Comparison of ENCODE assay signal across 33 cellular contexts in the genomic region with DNA sequence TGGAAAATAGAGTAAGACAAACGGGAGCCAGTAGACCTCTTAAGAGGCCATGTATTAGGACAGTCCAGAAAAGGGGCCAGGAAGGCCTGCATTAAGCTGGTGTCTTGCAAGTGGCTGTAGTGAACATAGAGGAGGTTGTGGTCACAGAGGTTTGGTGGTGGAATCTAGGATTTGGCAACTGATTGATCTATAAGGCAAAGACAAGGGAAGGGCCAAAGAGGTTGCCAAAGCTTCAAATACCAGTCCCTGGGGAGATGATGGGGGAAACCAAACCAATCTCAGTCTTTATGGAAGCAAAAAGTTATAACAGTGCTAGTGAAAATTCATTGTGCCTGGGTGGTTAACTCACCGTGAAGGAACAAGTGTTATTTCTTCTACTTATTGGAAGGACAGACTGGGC.
"Had no signal": no experiment of that assay in that cellular context is flagged by ENCODE, and none has a peak within 500 bp of the region (broad histone marks: within the 10 kb centered on the region; RNA-seq: fewer than 3 reads in every experiment).

No MANE protein-coding gene starts in this region.

- H3K27me3 ChIP-seq: brain microvascular endothelial cell, cardiac muscle cell, MG63, SJSA1 had no signal

- H3K27ac Mint-ChIP-seq: activated CD4-positive, alpha-beta T cell treated with anti-CD3 and anti-CD28 coated beads, Interleukin-2, amount 10 ng/mL, durations not matched to agents 24 days and 14 days; activated CD8-positive, alpha-beta T cell treated with anti-CD3 and anti-CD28 coated beads for 36 hours; activated naive CD8-positive, alpha-beta T cell treated with anti-CD3 and anti-CD28 coated beads for 36 hours; activated T-cell treated with anti-CD3 and anti-CD28 coated beads, Interleukin-2, amount 50 U/mL, for 72 hours; activated T-helper 17 cell treated with anti-CD3 and anti-CD28 coated beads, Interleukin-2, amount 50 U/mL, for 72 hours; T-helper 1 cell treated with Interleukin-12 subunit alpha and Interleukin-12 subunit beta and Interleukin-4 antibody, amounts not matched to agents 30 μg/mL and 1 μg/mL, for 36 hours; T-helper 2 cell treated with Interferon-gamma antibody and Interleukin-4, amounts not matched to agents 5 μg/mL and 100 μg/mL, for 36 hours had no signal

- H3K4me3 Mint-ChIP-seq: activated CD4-positive, alpha-beta T cell treated with anti-CD3 and anti-CD28 coated beads, Interleukin-2, amount 10 ng/mL, durations not matched to agents 24 days and 14 days; activated CD8-positive, alpha-beta T cell treated with anti-CD3 and anti-CD28 coated beads for 36 hours; activated naive CD8-positive, alpha-beta T cell treated with anti-CD3 and anti-CD28 coated beads for 36 hours; activated T-cell treated with anti-CD3 and anti-CD28 coated beads, Interleukin-2, amount 50 U/mL, for 72 hours; activated T-helper 17 cell treated with anti-CD3 and anti-CD28 coated beads, Interleukin-2, amount 50 U/mL, for 72 hours; central memory CD8-positive, alpha-beta T cell; T-helper 1 cell treated with Interleukin-12 subunit alpha and Interleukin-12 subunit beta and Interleukin-4 antibody, amounts not matched to agents 30 μg/mL and 1 μg/mL, for 36 hours; T-helper 2 cell treated with Interferon-gamma antibody and Interleukin-4, amounts not matched to agents 5 μg/mL and 100 μg/mL, for 36 hours had no signal

- H3K4me1 Mint-ChIP-seq: activated CD4-positive, alpha-beta T cell treated with anti-CD3 and anti-CD28 coated beads, Interleukin-2, amount 10 ng/mL, durations not matched to agents 24 days and 14 days; activated naive CD8-positive, alpha-beta T cell treated with anti-CD3 and anti-CD28 coated beads for 36 hours; activated T-helper 17 cell treated with anti-CD3 and anti-CD28 coated beads, Interleukin-2, amount 50 U/mL, for 72 hours; central memory CD8-positive, alpha-beta T cell had no signal

- H3K27me3 Mint-ChIP-seq: activated CD8-positive, alpha-beta T cell treated with anti-CD3 and anti-CD28 coated beads for 36 hours; activated naive CD8-positive, alpha-beta T cell treated with anti-CD3 and anti-CD28 coated beads for 36 hours; activated T-helper 17 cell treated with anti-CD3 and anti-CD28 coated beads, Interleukin-2, amount 50 U/mL, for 72 hours; central memory CD8-positive, alpha-beta T cell had no signal

- DNase-seq: activated CD4-positive, alpha-beta T cell treated with anti-CD3 and anti-CD28 coated beads, Interleukin-2, amount 10 ng/mL, durations not matched to agents 24 days and 14 days; activated CD4-positive, alpha-beta T cell treated with anti-CD3 and anti-CD28 coated beads, Interleukin-2, amount 50 U/mL, for 4 hours; activated CD8-positive, alpha-beta T cell treated with anti-CD3 and anti-CD28 coated beads for 36 hours; activated effector memory CD4-positive, alpha-beta T cell treated with anti-CD3 and anti-CD28 coated beads, Interleukin-2, amount 50 U/mL, for 16 hours; activated naive CD4-positive, alpha-beta T cell; activated naive CD4-positive, alpha-beta T cell treated with anti-CD3 and anti-CD28 coated beads, Interleukin-2, amount 50 U/mL, for 16 hours; activated naive CD8-positive, alpha-beta T cell treated with anti-CD3 and anti-CD28 coated beads for 36 hours; activated T-cell treated with anti-CD3 and anti-CD28 coated beads, Interleukin-2, amount 50 U/mL, for 1 hour; activated T-cell treated with anti-CD3 and anti-CD28 coated beads, Interleukin-2, amount 50 U/mL, for 72 hours; amniotic stem cell; aorta; brain microvascular endothelial cell; Karpas-422; MG63; NCI-H1048; NCI-H1105 treated with DMSO at 0.1 percent for 48 hours; NCI-H1436; NCI-H1694; NCI-H1930; NCI-H2081 treated with DMSO at 0.1 percent for 48 hours; NCI-H226; NCI-H446 treated with DMSO at 0.1 percent for 48 hours; NCI-H524; NCI-H69; SHP77; SK-N-SH had no signal

- ATAC-seq: activated CD8-positive, alpha-beta T cell treated with anti-CD3 and anti-CD28 coated beads for 36 hours; activated T-cell treated with anti-CD3 and anti-CD28 coated beads, Interleukin-2, amount 50 U/mL, for 72 hours; activated T-helper 17 cell treated with anti-CD3 and anti-CD28 coated beads, Interleukin-2, amount 50 U/mL, for 72 hours; Panc1 had no signal

- H3K4me3 ChIP-seq: cardiac muscle cell, MG63, SJSA1 had no signal

- H3K36me3 ChIP-seq: brain microvascular endothelial cell, cardiac muscle cell, MG63, SJSA1 had no signal

- H3K9me3 Mint-ChIP-seq: central memory CD8-positive, alpha-beta T cell had no signal

- H3K27ac ChIP-seq: brain microvascular endothelial cell, cardiac muscle cell, SJSA1 had no signal
